Comparison of ENCODE assay signal across 10 cellular contexts in genomic region chr4:70714488-70714887, GRCh38. TPM values are rescaled to one million over a fixed set of nuclear protein-coding genes. Genes with fewer than 3 reads are reported as not detected.
DNase-seq lines count a peak whose midpoint lies in the region; ATAC-seq, FAIRE-seq and TF ChIP-seq lines count a peak whose summit lies in the region.
"Had no signal": no experiment of that assay in that cellular context is flagged by ENCODE, and none has a peak within 500 bp of the region (broad histone marks: within the 10 kb centered on the region; RNA-seq: fewer than 3 reads in every experiment).

No MANE protein-coding gene starts in this region.

- H3K9me3 ChIP-seq in hepatocyte (ENCODE audit: low read depth) (no peaks in the 10 kb centered on the region), WERI-Rb-1 (ENCODE audit: severe bottlenecking) (no peaks in the 10 kb centered on the region)

- FAIRE-seq in RCC 7860 (lab: Jason Lieb, UNC) = no peak

- no peaks in the 10 kb centered on the region for H3K9me2 ChIP-seq in hepatocyte (replicated peaks; ENCODE audit: insufficient read depth)

- WGBS in hepatocyte (ENCODE audit: low lambda C conversion rate, missing lambda C conversion rate) = 84% methylated on average over 2 of the region's 2 CpGs

- H3K36me3 ChIP-seq in hepatocyte (replicated peaks; ENCODE audit: insufficient read depth, low read depth) (no peaks in the 10 kb centered on the region), WERI-Rb-1 (no peaks in the 10 kb centered on the region)

- H3K4me1 ChIP-seq in hepatocyte (ENCODE audit: insufficient read depth) = no peaks in the 10 kb centered on the region

- H3K27ac ChIP-seq in hepatocyte (no peak overlapping the region), WERI-Rb-1 (no peak overlapping the region)

- peaks cover 96% of the 10 kb centered on the region for H3K79me2 ChIP-seq in hepatocyte

- H3K4me2 ChIP-seq in hepatocyte = peak overlapping the region; percentile 41

- H2AFZ ChIP-seq in hepatocyte = no peak overlapping the region

- ATAC-seq in GM18508 (IDR thresholded peaks at IDR 0.05; ENCODE audit: insufficient read depth, unreplicated experiment) (peak; percentile 39), GM21529 (IDR thresholded peaks at IDR 0.05; ENCODE audit: unreplicated experiment) (peak; percentile 51), HG03196 (IDR thresholded peaks at IDR 0.05; ENCODE audit: unreplicated experiment) (peak; percentile 54), left colon (no peak)

- no peak overlapping the region for H3K4me3 ChIP-seq in hepatocyte
- no peak overlapping the region for H3K4me3 ChIP-seq in WERI-Rb-1 (ENCODE audit: low read depth, low read length)

- intact Hi-C loops in left colon (cut with DNase I, micrococcal nuclease) = no loop called here

- TF ChIP-seq CTCF in hepatocyte (IDR thresholded peaks at IDR 0.05; ENCODE audit: poor library complexity) (no peak), WERI-Rb-1 (IDR thresholded peaks at IDR 0.05; ENCODE audit: low read depth, low read length) (no peak)

- H3K27me3 ChIP-seq in hepatocyte = no peaks in the 10 kb centered on the region
- H3K27me3 ChIP-seq in WERI-Rb-1 (ENCODE audit: insufficient read depth, low read depth, severe bottlenecking) = no peaks in the 10 kb centered on the region

- no peak for DNase-seq in hepatocyte (ENCODE audit: low spot score)
- DNase-seq in left colon = no peak
- no peak for DNase-seq in NCI-H1105 (lab: John Stamatoyannopoulos, UW)
- no peak for DNase-seq in WERI-Rb-1
- no peak for DNase-seq in RCC 7860 (ENCODE audit: low spot score)
- DNase-seq: activated CD4-positive, alpha-beta memory T cell treated with anti-CD3 and anti-CD28 coated beads, Interleukin-2, amount 10 ng/mL, durations not matched to agents 7 days and 5 days; stimulated activated CD4-positive, alpha-beta T cell treated with anti-CD3 and anti-CD28 coated beads, Interleukin-12 subunit alpha, Interleukin-12 subunit beta, amount 100 ng/mL, for 4 hours had no signal

- no peaks in the 10 kb centered on the region for H4K20me1 ChIP-seq in hepatocyte (ENCODE audit: insufficient read depth, poor library complexity, severe bottlenecking)

RNA-seq across cellular contexts. Expression of gene RUFY3, which starts 7.3 kb away (rescaled TPM):
- 31.2 and 40.1 TPM in 2 replicates for total RNA-seq in hepatocyte
- polyA plus RNA-seq in hepatocyte = 22.2 and 25.6 TPM in 2 replicates
- 10 to 100 TPM; 37.2 to 37.8 TPM for total RNA-seq in left colon

RNA-seq across cellular contexts. Expression of gene UTP3, which starts 26.2 kb away (rescaled TPM):
- 16.2 and 19.8 TPM in 2 replicates for total RNA-seq in hepatocyte
- polyA plus RNA-seq in hepatocyte = 12.0 and 13.9 TPM in 2 replicates
- total RNA-seq in left colon = 10 to 100 TPM; 18.4 to 19.7 TPM

RNA-seq across cellular contexts. Expression of gene JCHAIN, which starts 48.2 kb away (rescaled TPM):
- total RNA-seq in hepatocyte (0.44 TPM in 1 of 2 replicates, not detected in the other), left colon (100 to 1,000 TPM; 114 to 909 TPM)
- not detected in 2 replicates for polyA plus RNA-seq in hepatocyte

Comparison
In these comparisons a context has a peak if more than half of its experiments do, and no peak if none do; other contexts are left out.
1. RNA of gene JCHAIN, which starts 48.2 kb away (total RNA-seq): 114 to 909 TPM in left colon; 0.44 TPM in hepatocyte; every median in the first group is over 10 times any median in the second.